In the genomic region with DNA sequence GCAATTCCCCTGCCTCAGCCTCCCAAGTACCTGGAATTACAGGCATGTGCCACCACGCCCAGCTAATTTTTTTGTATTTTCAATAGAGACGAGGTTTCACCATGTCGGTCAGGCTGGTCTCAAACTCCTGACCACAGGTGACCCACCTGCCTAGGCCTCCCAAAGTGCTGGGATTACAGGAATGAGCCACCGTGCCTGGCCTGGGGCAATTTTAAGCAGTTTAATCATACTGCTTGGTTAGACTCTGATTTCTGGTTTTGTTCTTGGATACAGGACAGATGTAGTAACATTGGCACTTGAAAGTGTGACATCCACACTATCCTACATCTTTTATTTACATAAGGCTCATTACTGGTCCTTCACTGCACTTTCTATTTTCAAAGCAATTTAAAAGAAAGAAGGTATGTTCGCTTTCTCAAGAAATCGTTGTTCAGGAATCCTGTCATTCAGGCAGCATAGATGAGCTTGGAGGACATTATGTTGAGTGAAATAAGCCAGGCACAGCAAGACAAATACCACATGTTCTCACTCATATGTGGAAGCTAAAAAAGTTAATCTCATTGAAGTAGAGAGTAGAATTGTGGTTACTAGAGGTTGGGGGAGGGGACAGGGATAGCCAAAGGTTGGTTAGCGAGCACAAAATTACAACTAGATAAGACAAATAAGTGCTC, we compare ENCODE assay signal across 24 cellular contexts. TPM values are rescaled to one million over a fixed set of nuclear protein-coding genes. Genes with fewer than 3 reads are reported as not detected.
A peak's percentile ranks its signal among the peaks of the same experiment; 100 is the strongest.
DNase-seq lines count a peak whose midpoint lies in the region; ATAC-seq and TF ChIP-seq lines count a peak whose summit lies in the region.
"Had no signal": no experiment of that assay in that cellular context is flagged by ENCODE, and none has a peak within 500 bp of the region (broad histone marks: within the 10 kb centered on the region; RNA-seq: fewer than 3 reads in every experiment).

No MANE protein-coding gene starts in this region.

- no peak overlapping the region for H2BK15ac ChIP-seq in mesendoderm (replicated peaks; ENCODE audit: low read depth)

- H2BK5ac ChIP-seq in mesendoderm (ENCODE audit: low read length), result no peak overlapping the region

- DNase-seq in heart right ventricle, result no peak
- DNase-seq in Right ventricle myocardium superior, result no peak
- DNase-seq in mesendoderm, result no peak
- DNase-seq in activated CD4-positive, alpha-beta T cell treated with anti-CD3 and anti-CD28 coated beads, Interleukin-2, amount 50 U/mL, for 4 hours, result no peak
- DNase-seq in NAMALWA (ENCODE audit: low spot score), result no peak
- DNase-seq in activated T-cell treated with anti-CD3 and anti-CD28 coated beads for 4 hours, result no peak
- DNase-seq in activated T-cell treated with anti-CD3 and anti-CD28 coated beads, Interleukin-2, amount 50 U/mL, for 1 hour, result no peak
- DNase-seq: activated CD4-positive, alpha-beta memory T cell treated with anti-CD3 and anti-CD28 coated beads, Interleukin-2, amount 10 ng/mL, durations not matched to agents 7 days and 5 days; activated CD4-positive, CD25-positive, alpha-beta regulatory T cell; activated gamma-delta T cell; activated naive CD8-positive, alpha-beta T cell treated with anti-CD3 and anti-CD28 coated beads, Interleukin-2, amount 50 U/mL, for 24 hours; Calu3; GM23248; Kasumi-1; left lung; NCI-H187; NCI-H2227 treated with DMSO at 0.1 percent for 48 hours; stimulated activated CD4-positive, alpha-beta T cell treated with anti-CD3 and anti-CD28 coated beads, Interleukin-4, amount 100 ng/mL, for 1 hour; stimulated activated naive CD8-positive, alpha-beta T cell treated with anti-CD3 and anti-CD28 coated beads, Interleukin-15, Interleukin-2, amounts not matched to agents 100 U/mL and 50 U/mL, for 24 hours; T1000; tibial artery had no signal

- H2BK120ac ChIP-seq in mesendoderm (ENCODE audit: low read depth, low read length), result no peak overlapping the region

- H3K27me3 ChIP-seq in heart right ventricle (peaks cover 0 to 34% (median 0%) of the 10 kb centered on the region in 7 donors), mesendoderm (ENCODE audit: insufficient read depth, low read length, poor library complexity) (no peaks in the 10 kb centered on the region)
- H3K27me3 ChIP-seq: tibial artery had no signal

- H3K23ac ChIP-seq in mesendoderm (ENCODE audit: low read length), result peak overlapping the region; percentile 32

- no peak overlapping the region for H3K4me2 ChIP-seq in mesendoderm (ENCODE audit: low read length)

- 54 to 66% methylated on average over 7 of the region's 7 CpGs for WGBS in heart right ventricle, 2 donors
- no CpG with 5 or more reads among the region's 7 CpGs for WGBS in mesendoderm (ENCODE audit: extremely low coverage, insufficient coverage, low lambda C conversion rate)

- H3K79me1 ChIP-seq in mesendoderm (ENCODE audit: low read length), result peaks cover 8% of the 10 kb centered on the region

- H3K9me3 ChIP-seq in heart right ventricle, result no peaks in the 10 kb centered on the region
- H3K9me3 ChIP-seq: left lung, neutrophil, tibial artery had no signal

- H3K4ac ChIP-seq in mesendoderm (ENCODE audit: low read depth, low read length), result no peak overlapping the region

- peak overlapping the region in 1 of 10 donors; percentile 7 for H3K4me3 ChIP-seq in heart right ventricle
- no peak overlapping the region for H3K4me3 ChIP-seq in mesendoderm (ENCODE audit: low read length)
- H3K4me3 ChIP-seq: GM23248, left lung, tibial artery had no signal

- peaks cover 9 to 76% (median 52%) of the 10 kb centered on the region in 9 donors for H3K4me1 ChIP-seq in heart right ventricle
- peaks cover 19% of the 10 kb centered on the region for H3K4me1 ChIP-seq in mesendoderm (ENCODE audit: control insufficient read depth, low read depth, low read length)

- peaks cover 25% of the 10 kb centered on the region for H3K79me2 ChIP-seq in mesendoderm (ENCODE audit: control insufficient read depth, insufficient read depth, low read length)

- H2AK5ac ChIP-seq in mesendoderm (ENCODE audit: low read length), result no peak overlapping the region

- no peak overlapping the region for H4K5ac ChIP-seq in mesendoderm (ENCODE audit: low read length)

- H3K9ac ChIP-seq in mesendoderm (ENCODE audit: low read length), result peak overlapping the region; percentile 35
- H3K9ac ChIP-seq: GM23248 had no signal

- intact Hi-C loops in heart right ventricle (cut with DNase I), result loop anchor here in 1 of 10 donors (5.0 kb wide), 1 partner anchor 80 kb away; no protein-coding TSS in a partner anchor
- intact Hi-C loops in Right ventricle myocardium superior (cut with DNase I), result no loop called here

- ATAC-seq in heart right ventricle, result no peak
- ATAC-seq in Right ventricle myocardium superior (ENCODE audit: poor library complexity), result no peak
- no peak for ATAC-seq in SK-N-SH treated with all-trans-retinoic acid at 6 μM for 48 hours
- ATAC-seq: activated naive CD8-positive, alpha-beta T cell treated with anti-CD3 and anti-CD28 coated beads, Interleukin-2, amount 50 U/mL, for 24 hours; left lung; stimulated activated naive CD8-positive, alpha-beta T cell treated with anti-CD3 and anti-CD28 coated beads, Interleukin-15, Interleukin-2, amounts not matched to agents 100 U/mL and 50 U/mL, for 24 hours had no signal

- H3K36me3 ChIP-seq in heart right ventricle (no peaks in the 10 kb centered on the region), mesendoderm (ENCODE audit: control insufficient read depth, insufficient read depth, low read length) (no peaks in the 10 kb centered on the region)
- H3K36me3 ChIP-seq: left lung, neutrophil, tibial artery had no signal

- H4K8ac ChIP-seq in mesendoderm (ENCODE audit: low read depth, low read length), result no peak overlapping the region

- peak overlapping the region; percentile 93 to 100 (median 98) for H3K27ac ChIP-seq in heart right ventricle
- H3K27ac ChIP-seq in mesendoderm (ENCODE audit: low read depth, low read length), result peak overlapping the region; percentile 40
- H3K27ac ChIP-seq: C4-2B, GM23248, left lung, neutrophil, tibial artery had no signal

- H3K18ac ChIP-seq in mesendoderm (ENCODE audit: low read length), result no peak overlapping the region

- TF ChIP-seq CTCF in heart right ventricle (IDR thresholded peaks at IDR 0.05), result no peak

- peak overlapping the region; percentile 59 for H3K56ac ChIP-seq in mesendoderm (ENCODE audit: low read length)

TF ChIP-seq in SK-N-SH treated with all-trans-retinoic acid at 6 μM for 48 hours, 23 proteins besides CTCF, POLR2A, EP300 and RAD21:
- TF ChIP-seq ZNF8 (CRISPR knock-in tag; IDR thresholded peaks at IDR 0.05), result no peak
- peak; percentile 57 for TF ChIP-seq ISL1 (CRISPR knock-in tag; IDR thresholded peaks at IDR 0.05)
TF ChIP-seq in SK-N-SH treated with all-trans-retinoic acid at 6 μM for 48 hours: peak in this region for 1.

RNA-seq across cellular contexts. Expression of gene NUAK1, which starts 4.0 kb away (rescaled TPM):
- 10 to 100 TPM; 37.0 to 59.0 (median 47.6) TPM for total RNA-seq in heart right ventricle
- polyA plus RNA-seq in heart right ventricle, result 10 to 100 TPM in 1 of 2 donors, 1 to 10 TPM in 1; 9.8 to 10.8 TPM
- total RNA-seq in Right ventricle myocardium superior, result 33.6 TPM
- 22.4 TPM for polyA plus RNA-seq in mesendoderm (2013, experiment 1 of 2)
- 22.1 TPM for polyA plus RNA-seq in mesendoderm (2013, experiment 2 of 2)
- total RNA-seq: activated CD4-positive, alpha-beta memory T cell treated with anti-CD3 and anti-CD28 coated beads, Interleukin-2, amount 10 ng/mL, durations not matched to agents 7 days and 5 days had no signal
